Comparison of ENCODE assay signal across 29 cellular contexts in the genomic region with DNA sequence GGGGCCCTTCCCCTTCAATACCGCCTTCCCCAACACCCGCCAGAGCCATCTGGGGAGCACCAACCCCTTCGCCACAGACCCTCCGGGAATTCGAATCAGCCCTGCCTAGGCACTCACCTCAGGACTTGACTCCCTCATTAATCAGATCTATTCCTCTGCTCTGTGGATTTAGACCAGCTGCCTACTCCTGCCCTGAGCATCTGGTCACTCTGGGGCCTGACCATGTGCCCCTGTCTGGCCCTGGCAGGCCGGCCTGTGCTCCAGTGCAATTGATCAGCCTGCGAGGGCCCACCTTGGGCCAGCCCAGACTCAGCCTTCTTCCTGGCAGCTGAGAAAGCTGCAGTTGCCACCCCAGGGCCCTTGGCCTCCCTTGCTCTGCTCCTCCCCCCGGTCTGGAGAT. TPM values are rescaled to one million over a fixed set of nuclear protein-coding genes. Genes with fewer than 3 reads are reported as not detected.
"Had no signal": no experiment of that assay in that cellular context is flagged by ENCODE, and none has a peak within 500 bp of the region (broad histone marks: within the 10 kb centered on the region; RNA-seq: fewer than 3 reads in every experiment).

No MANE protein-coding gene starts in this region.

- H3K9me3 ChIP-seq: gastrocnemius medialis, heart left ventricle, mucosa of descending colon, psoas muscle, sigmoid colon, stomach, thyroid gland, vagina had no signal

- H3K4me2 ChIP-seq: hepatocyte, neural progenitor cell had no signal

- H3K4me3 Mint-ChIP-seq: mesothelial cell of epicardium; natural killer cell treated with Interleukin-12 subunit alpha and Interleukin-12 subunit beta and Interleukin-15 and Interleukin-18, amount 100 ng/mL, for 72 hours; neural progenitor cell; stimulated activated effector memory CD8-positive, alpha-beta T cell treated with anti-CD3 and anti-CD28 coated beads, Interleukin-12 subunit alpha, Interleukin-12 subunit beta, amount 100 ng/mL, for 72 hours had no signal

- H3K9me3 Mint-ChIP-seq: mesothelial cell of epicardium; naive B cell; natural killer cell treated with Interleukin-12 subunit alpha and Interleukin-12 subunit beta and Interleukin-15 and Interleukin-18, amount 100 ng/mL, for 72 hours; neural progenitor cell; stimulated activated effector memory CD8-positive, alpha-beta T cell treated with anti-CD3 and anti-CD28 coated beads, Interleukin-12 subunit alpha, Interleukin-12 subunit beta, amount 100 ng/mL, for 72 hours had no signal

- H3K4me3 ChIP-seq: dorsolateral prefrontal cortex, gastrocnemius medialis, heart left ventricle, hepatocyte, mucosa of descending colon, neural progenitor cell, psoas muscle, sigmoid colon, stomach, thyroid gland, vagina had no signal

- H3K9ac ChIP-seq: neural progenitor cell had no signal

- DNase-seq: dorsolateral prefrontal cortex; effector CD4-positive, alpha-beta T cell; foreskin fibroblast; gastrocnemius medialis; heart left ventricle; kidney; mesenchymal stem cell; mucosa of descending colon; naive B cell; nucleus accumbens; psoas muscle; sigmoid colon; stimulated activated CD4-positive, alpha-beta T cell treated with anti-CD3 and anti-CD28 coated beads, Interleukin-2, amount 100 ng/mL, for 24 hours; stimulated activated CD4-positive, alpha-beta T cell treated with anti-CD3 and anti-CD28 coated beads, Interleukin-4, amount 100 ng/mL, for 24 hours; stimulated activated naive CD4-positive, alpha-beta T cell treated with Interleukin-2 at 50 U/mL for 16 hours; stomach; thyroid gland; trophoblast cell had no signal

- H2AFZ ChIP-seq: hepatocyte, neural progenitor cell had no signal

- H3K27ac ChIP-seq: gastrocnemius medialis, heart left ventricle, hepatocyte, neural progenitor cell, psoas muscle, sigmoid colon, stomach, thyroid gland, vagina had no signal

- H3K27ac Mint-ChIP-seq: mesothelial cell of epicardium; naive B cell; natural killer cell treated with Interleukin-12 subunit alpha and Interleukin-12 subunit beta and Interleukin-15 and Interleukin-18, amount 100 ng/mL, for 72 hours; neural progenitor cell; stimulated activated effector memory CD8-positive, alpha-beta T cell treated with anti-CD3 and anti-CD28 coated beads, Interleukin-12 subunit alpha, Interleukin-12 subunit beta, amount 100 ng/mL, for 72 hours had no signal

- H3K79me2 ChIP-seq: hepatocyte had no signal

- H3K4me1 Mint-ChIP-seq: mesothelial cell of epicardium; stimulated activated effector memory CD8-positive, alpha-beta T cell treated with anti-CD3 and anti-CD28 coated beads, Interleukin-12 subunit alpha, Interleukin-12 subunit beta, amount 100 ng/mL, for 72 hours had no signal

- ATAC-seq: gastrocnemius medialis; heart left ventricle; left lobe of liver; mucosa of descending colon; natural killer cell treated with Interleukin-12 subunit alpha and Interleukin-12 subunit beta and Interleukin-15 and Interleukin-18, amount 100 ng/mL, for 72 hours; psoas muscle; right cardiac atrium; stimulated activated effector memory CD8-positive, alpha-beta T cell treated with anti-CD3 and anti-CD28 coated beads, Interleukin-12 subunit alpha, Interleukin-12 subunit beta, amount 100 ng/mL, for 72 hours had no signal

- H3K4me1 ChIP-seq: gastrocnemius medialis, heart left ventricle, psoas muscle, sigmoid colon, stomach, vagina had no signal

- H3K27me3 ChIP-seq: hepatocyte, neural progenitor cell, thyroid gland, vagina had no signal

- H3K36me3 Mint-ChIP-seq: mesothelial cell of epicardium; naive B cell; natural killer cell treated with Interleukin-12 subunit alpha and Interleukin-12 subunit beta and Interleukin-15 and Interleukin-18, amount 100 ng/mL, for 72 hours; neural progenitor cell; stimulated activated effector memory CD8-positive, alpha-beta T cell treated with anti-CD3 and anti-CD28 coated beads, Interleukin-12 subunit alpha, Interleukin-12 subunit beta, amount 100 ng/mL, for 72 hours had no signal

- H3K36me3 ChIP-seq: gastrocnemius medialis, heart left ventricle, neural progenitor cell, sigmoid colon, stomach, thyroid gland, vagina had no signal

RNA-seq across cellular contexts. Expression of gene GRM4, which starts 46.0 kb away (rescaled TPM):
- total RNA-seq: glomerular endothelial cell; kidney; left lobe of liver; lung microvascular endothelial cell; natural killer cell treated with Interleukin-12 subunit alpha and Interleukin-12 subunit beta and Interleukin-15 and Interleukin-18, amount 100 ng/mL, for 72 hours; right cardiac atrium; subcutaneous adipose tissue; vagina had no signal
- polyA plus RNA-seq: heart left ventricle, hepatocyte, right cardiac atrium, stomach had no signal
